9 cellular contexts compared by ENCODE assay signal in the genomic region with DNA sequence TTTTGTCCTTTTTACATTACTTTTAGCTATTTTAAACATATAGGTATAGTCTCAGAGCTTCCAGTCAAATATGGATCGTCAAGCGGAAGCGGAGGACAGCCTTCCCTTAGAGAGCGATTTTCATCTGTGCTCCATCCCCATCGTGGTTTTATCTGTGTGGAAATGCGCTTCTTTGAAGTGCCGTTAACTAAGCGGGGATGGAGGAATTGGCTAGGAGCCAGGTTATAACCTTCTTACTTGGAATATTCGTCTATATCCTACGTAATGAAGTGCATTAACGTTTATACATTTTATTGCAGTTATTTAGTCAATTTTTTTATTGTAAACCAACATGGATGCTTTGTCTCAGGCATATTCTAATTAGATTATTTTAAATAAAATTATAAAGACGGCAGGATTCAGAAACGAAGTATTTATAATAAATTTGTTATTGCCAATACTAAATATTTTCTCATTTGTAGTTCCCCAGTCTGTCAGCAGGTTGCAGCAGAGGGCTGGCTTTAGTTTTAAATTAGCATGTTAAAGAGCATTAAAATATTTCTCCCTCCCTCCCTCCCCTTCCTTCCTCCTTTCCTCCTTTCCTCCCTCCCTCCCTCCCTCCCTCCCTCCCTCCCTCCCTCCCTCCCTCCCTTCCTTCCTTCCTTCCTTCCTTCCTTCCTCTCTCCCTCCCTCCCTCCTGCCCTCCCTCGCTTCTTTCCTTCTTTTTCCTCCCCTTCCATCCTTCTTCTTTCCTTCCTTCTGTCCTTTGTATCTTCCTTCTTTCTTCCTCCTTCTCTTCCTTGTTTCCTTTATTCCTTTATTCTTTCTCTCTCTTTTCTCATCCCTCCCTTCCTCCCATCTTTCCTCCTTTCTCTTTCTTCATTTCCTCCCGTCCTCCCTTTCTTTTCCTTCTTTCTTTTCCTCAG.
DNase-seq lines count a peak whose midpoint lies in the region; ATAC-seq, FAIRE-seq and TF ChIP-seq lines count a peak whose summit lies in the region.
"Had no signal": no experiment of that assay in that cellular context is flagged by ENCODE, and none has a peak within 500 bp of the region (broad histone marks: within the 10 kb centered on the region; RNA-seq: fewer than 3 reads in every experiment).

No MANE protein-coding gene starts in this region.

- H4K20me1 ChIP-seq in DND-41 (ENCODE audit: insufficient read depth, low read length): no peaks in the 10 kb centered on the region

- H3K27ac ChIP-seq in DND-41 (ENCODE audit: low read length): no peak overlapping the region
- H3K27ac ChIP-seq: SJSA1 had no signal

- TF ChIP-seq CTCF in DND-41 (IDR thresholded peaks at IDR 0.05; ENCODE audit: borderline replicate concordance, extremely low read depth, low read length, poor library complexity, severe bottlenecking) (peak; percentile 59), fibroblast of villous mesenchyme (IDR thresholded peaks at IDR 0.05; ENCODE audit: insufficient read depth, low read depth, low read length) (peak; percentile 48)

- no peaks in the 10 kb centered on the region for H3K36me3 ChIP-seq in DND-41 (ENCODE audit: insufficient read depth, low read length)
- H3K36me3 ChIP-seq: SJSA1 had no signal

- H3K4me3 ChIP-seq in DND-41 (ENCODE audit: low read depth in 1 of 2, low read length in 2 of 2): no peak overlapping the region
- H3K4me3 ChIP-seq in fibroblast of villous mesenchyme (ENCODE audit: low read depth, low read length): peak overlapping the region; percentile 5
- H3K4me3 ChIP-seq: SJSA1 had no signal

- FAIRE-seq in GM19239 (lab: Jason Lieb, UNC): no peak

- peak overlapping the region; percentile 4 for H3K27ac Mint-ChIP-seq in T-helper 1 cell treated with Interleukin-12 subunit alpha and Interleukin-12 subunit beta and Interleukin-4 antibody, amounts not matched to agents 30 μg/mL and 1 μg/mL, for 36 hours

- peaks cover 4% of the 10 kb centered on the region for H3K4me1 Mint-ChIP-seq in T-helper 1 cell treated with Interleukin-12 subunit alpha and Interleukin-12 subunit beta and Interleukin-4 antibody, amounts not matched to agents 30 μg/mL and 1 μg/mL, for 36 hours (ENCODE audit: low read depth)

- no peak overlapping the region for H3K9ac ChIP-seq in DND-41 (ENCODE audit: low read depth, low read length)

- ATAC-seq in DND-41 (ENCODE audit: insufficient read depth, low read depth) (no peak), HG03103 (IDR thresholded peaks at IDR 0.05; ENCODE audit: low read depth, unreplicated experiment) (peak; percentile 73), Right ventricle myocardium inferior (no peak)

- peaks cover 23% of the 10 kb centered on the region for H3K27me3 Mint-ChIP-seq in T-helper 1 cell treated with Interleukin-12 subunit alpha and Interleukin-12 subunit beta and Interleukin-4 antibody, amounts not matched to agents 30 μg/mL and 1 μg/mL, for 36 hours (ENCODE audit: low read depth)

- no peaks in the 10 kb centered on the region for H3K27me3 ChIP-seq in DND-41 (ENCODE audit: insufficient read depth, low read length, poor library complexity)
- H3K27me3 ChIP-seq: SJSA1 had no signal

- no peaks in the 10 kb centered on the region for H3K4me1 ChIP-seq in DND-41 (ENCODE audit: insufficient read depth, low read length)

- no peaks in the 10 kb centered on the region for H3K36me3 Mint-ChIP-seq in T-helper 1 cell treated with Interleukin-12 subunit alpha and Interleukin-12 subunit beta and Interleukin-4 antibody, amounts not matched to agents 30 μg/mL and 1 μg/mL, for 36 hours (ENCODE audit: low read depth)

- H3K9me3 Mint-ChIP-seq in T-helper 1 cell treated with Interleukin-12 subunit alpha and Interleukin-12 subunit beta and Interleukin-4 antibody, amounts not matched to agents 30 μg/mL and 1 μg/mL, for 36 hours: peaks cover 5% of the 10 kb centered on the region

- no peaks in the 10 kb centered on the region for H3K9me3 ChIP-seq in DND-41 (ENCODE audit: insufficient read depth, low read length, severe bottlenecking)
- H3K9me3 ChIP-seq: SJSA1 had no signal

- H3K4me2 ChIP-seq in DND-41 (ENCODE audit: insufficient read depth, low read length): no peak overlapping the region

- DNase-seq in DND-41 (peak; percentile 21), fibroblast of villous mesenchyme (ENCODE audit: low read depth) (peak; percentile 30), GM19239 (ENCODE audit: insufficient read length, low spot score) (no peak), Right ventricle myocardium inferior (ENCODE audit: missing footprints) (no peak)
- DNase-seq in stimulated activated CD8-positive, alpha-beta memory T cell treated with anti-CD3 and anti-CD28 coated beads, Interleukin-4, amount 100 ng/mL, for 48 hours: peak; percentile 51
- no peak for DNase-seq in activated CD4-positive, CD25-positive, alpha-beta regulatory T cell treated with anti-CD3 and anti-CD28 coated beads, Interleukin-2, amount 50 U/mL, for 72 hours

- H3K4me3 Mint-ChIP-seq in T-helper 1 cell treated with Interleukin-12 subunit alpha and Interleukin-12 subunit beta and Interleukin-4 antibody, amounts not matched to agents 30 μg/mL and 1 μg/mL, for 36 hours: no peak overlapping the region

- intact Hi-C loops in Right ventricle myocardium inferior (cut with DNase I): no loop called here

- no peak overlapping the region for H2AFZ ChIP-seq in DND-41 (ENCODE audit: low read depth, low read length)

- no peaks in the 10 kb centered on the region for H3K79me2 ChIP-seq in DND-41 (ENCODE audit: insufficient read depth, low read length)

Comparison
In these comparisons a context has a peak if more than half of its experiments do, and no peak if none do; other contexts are left out.
1. DNase-seq: peak in DND-41 (single experiment), fibroblast of villous mesenchyme (single experiment) and stimulated activated CD8-positive, alpha-beta memory T cell treated with anti-CD3 and anti-CD28 coated beads, Interleukin-4, amount 100 ng/mL, for 48 hours (single experiment); none in GM19239 (single experiment), Right ventricle myocardium inferior (single experiment) and activated CD4-positive, CD25-positive, alpha-beta regulatory T cell treated with anti-CD3 and anti-CD28 coated beads, Interleukin-2, amount 50 U/mL, for 72 hours (single experiment).